ENCODE assay signal across 1 cellular context in genomic region chr1:245809361-245809760, GRCh38.
TF ChIP-seq lines count a peak whose summit lies in the region.

No MANE protein-coding gene starts in this region.

TF ChIP-seq in GM12878, 131 proteins besides CTCF, POLR2A, EP300 and RAD21 (continued from another document):
- TF ChIP-seq, protein P1, sequence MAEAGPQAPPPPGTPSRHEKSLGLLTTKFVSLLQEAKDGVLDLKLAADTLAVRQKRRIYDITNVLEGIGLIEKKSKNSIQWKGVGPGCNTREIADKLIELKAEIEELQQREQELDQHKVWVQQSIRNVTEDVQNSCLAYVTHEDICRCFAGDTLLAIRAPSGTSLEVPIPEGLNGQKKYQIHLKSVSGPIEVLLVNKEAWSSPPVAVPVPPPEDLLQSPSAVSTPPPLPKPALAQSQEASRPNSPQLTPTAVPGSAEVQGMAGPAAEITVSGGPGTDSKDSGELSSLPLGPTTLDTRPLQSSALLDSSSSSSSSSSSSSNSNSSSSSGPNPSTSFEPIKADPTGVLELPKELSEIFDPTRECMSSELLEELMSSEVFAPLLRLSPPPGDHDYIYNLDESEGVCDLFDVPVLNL (IDR thresholded peaks at IDR 0.05; ENCODE audit: low read depth, low read length): no peak
- TF ChIP-seq BMI1 (IDR thresholded peaks at IDR 0.05; ENCODE audit: borderline replicate concordance) (no peak), SKIL (IDR thresholded peaks at IDR 0.05; ENCODE audit: low read depth, poor library complexity, severe bottlenecking) (no peak)
